12 cellular contexts compared by ENCODE assay signal in genomic region chr16:50121278-50121677, GRCh38. TPM values are rescaled to one million over a fixed set of nuclear protein-coding genes. Genes with fewer than 3 reads are reported as not detected.
DNase-seq lines count a peak whose midpoint lies in the region; ATAC-seq and TF ChIP-seq lines count a peak whose summit lies in the region.
"Had no signal": no experiment of that assay in that cellular context is flagged by ENCODE, and none has a peak within 500 bp of the region (broad histone marks: within the 10 kb centered on the region; RNA-seq: fewer than 3 reads in every experiment).

No MANE protein-coding gene starts in this region.

- no peak overlapping the region for H3K4me3 ChIP-seq in mammary epithelial cell (replicated peaks in 1 of 3; ENCODE audit: insufficient read depth in 1 of 3, low read depth in 2 of 3, low read length in 3 of 3)
- H3K4me3 ChIP-seq: ascending aorta, skin epidermis had no signal

- CTCF ChIA-PET in mammary epithelial cell (lab: Charles Lee; ENCODE audit: low non-redundant PET): interaction anchor here (0.6 kb wide), 1 partner anchor 96 kb away, joined by 3 read pairs; no protein-coding TSS in a partner anchor

- H4K20me1 ChIP-seq in mammary epithelial cell (ENCODE audit: insufficient read depth, low read length): no peaks in the 10 kb centered on the region

- no peaks in the 10 kb centered on the region for H3K36me3 ChIP-seq in mammary epithelial cell (ENCODE audit: insufficient read depth, low read length)
- H3K36me3 ChIP-seq: ascending aorta had no signal

- no peak overlapping the region for H3K9ac ChIP-seq in mammary epithelial cell (ENCODE audit: insufficient read depth, low read length)

- intact Hi-C loops in mammary epithelial cell (cut with micrococcal nuclease): no loop called here

- H3K4me2 ChIP-seq in mammary epithelial cell (ENCODE audit: insufficient read depth, low read depth, low read length): no peak overlapping the region

- no TSS peak for BruUV-seq in mammary epithelial cell (replicated peaks; lab: Mats Ljungman, UMichigan)

- in situ Hi-C loops in mammary epithelial cell (cut with MboI; ENCODE audit: low sequenced_read_pairs in 2 of 2): no loop called here

- H2AFZ ChIP-seq in mammary epithelial cell (ENCODE audit: low read depth, low read length): no peak overlapping the region

- H3K79me2 ChIP-seq in mammary epithelial cell (ENCODE audit: insufficient read depth, low read length): no peaks in the 10 kb centered on the region

- 68% methylated on average over 4 of the region's 4 CpGs for WGBS in mammary epithelial cell (ENCODE audit: low coverage, missing lambda C conversion rate)

- dilution Hi-C loops in mammary epithelial cell (cut with HindIII; ENCODE audit: low sequenced_read_pairs): no loop called here

- no peaks in the 10 kb centered on the region for H3K9me3 ChIP-seq in mammary epithelial cell (replicated peaks; ENCODE audit: insufficient read depth, low read length)
- H3K9me3 ChIP-seq: ascending aorta had no signal

- ATAC-seq in GM18909 (IDR thresholded peaks at IDR 0.05; ENCODE audit: poor library complexity, unreplicated experiment) (peak; percentile 55), HG02973 (IDR thresholded peaks at IDR 0.05; ENCODE audit: unreplicated experiment) (peak; percentile 44)
- ATAC-seq: PC-3 had no signal

- peak; percentile 17 for DNase-seq in GM10266 (ENCODE audit: extremely low spot score)
- DNase-seq in activated CD4-positive, alpha-beta T cell treated with anti-CD3 and anti-CD28 coated beads, Interleukin-2, amount 50 U/mL, for 48 hours: peak; percentile 3 to 18
- no peak for DNase-seq in EL
- no peak for DNase-seq in mammary epithelial cell
- no peak for DNase-seq in kidney tubule cell (ENCODE audit: low spot score)
- no peak for DNase-seq in superior temporal gyrus (ENCODE audit: extremely low spot score)
- DNase-seq: C1 segment of cervical spinal cord, PC-3 had no signal

- TF ChIP-seq CTCF in GM10266 (IDR thresholded peaks at IDR 0.05; ENCODE audit: control insufficient read depth, insufficient read depth, low read depth, missing control alignments) (no peak), mammary epithelial cell (conservative IDR thresholded peaks at IDR 0.05 in 1 of 2, IDR thresholded peaks at IDR 0.05 in 1 of 2; ENCODE audit: extremely low read depth in 1 of 2, insufficient read depth in 1 of 2, low read depth in 1 of 2, low read length in 2 of 2) (no peak)

- H3K4me1 ChIP-seq in mammary epithelial cell (ENCODE audit: insufficient read depth, low read length): no peaks in the 10 kb centered on the region
- H3K4me1 ChIP-seq: ascending aorta had no signal

- H3K27me3 ChIP-seq in mammary epithelial cell (ENCODE audit: insufficient read depth, low read length): no peaks in the 10 kb centered on the region
- H3K27me3 ChIP-seq: ascending aorta had no signal

- H3K27ac ChIP-seq in mammary epithelial cell (ENCODE audit: insufficient read depth, low read depth, low read length): no peak overlapping the region
- H3K27ac ChIP-seq: ascending aorta, skin epidermis had no signal

RNA-seq across cellular contexts. Expression of gene TENT4B, which starts 31.8 kb away (rescaled TPM):
- total RNA-seq in mammary epithelial cell: 10 to 100 TPM; 10.3 to 14.5 TPM
- polyA plus RNA-seq in mammary epithelial cell: 10.6 TPM
- 5.3 TPM for polyA minus RNA-seq in mammary epithelial cell

RNA-seq across cellular contexts. Expression of gene HEATR3, which starts 55.5 kb away (rescaled TPM):
- total RNA-seq in mammary epithelial cell: 10 to 100 TPM; 18.7 to 23.8 TPM
- polyA plus RNA-seq in mammary epithelial cell: 17.3 TPM
- polyA minus RNA-seq in mammary epithelial cell: 17.6 TPM

Comparison
In these comparisons a context has a peak if more than half of its experiments do, and no peak if none do; other contexts are left out.
1. DNase-seq: peak in GM10266 (single experiment) and activated CD4-positive, alpha-beta T cell treated with anti-CD3 and anti-CD28 coated beads, Interleukin-2, amount 50 U/mL, for 48 hours (2 of 2); none in EL (single experiment), mammary epithelial cell (single experiment), kidney tubule cell (single experiment) and superior temporal gyrus (single experiment).